ENCODE assay signal across 30 cellular contexts in genomic region chr3:199815-200214, GRCh38. TPM values are rescaled to one million over a fixed set of nuclear protein-coding genes. Genes with fewer than 3 reads are reported as not detected.
"Had no signal": no experiment of that assay in that cellular context is flagged by ENCODE, and none has a peak within 500 bp of the region (broad histone marks: within the 10 kb centered on the region; RNA-seq: fewer than 3 reads in every experiment).

No MANE protein-coding gene starts in this region.

- ATAC-seq: effector memory CD8-positive, alpha-beta T cell; esophagus mucosa; foreskin keratinocyte; gastrocnemius medialis; gastroesophageal sphincter; heart left ventricle; heart right ventricle had no signal

- H3K9me3 Mint-ChIP-seq: dendritic cell treated with granulocyte-macrophage colony-stimulating factor and Interleukin-4, amounts not matched to agents 40 ng/mL and 50 ng/mL, for 4 days; effector memory CD8-positive, alpha-beta T cell; endodermal cell had no signal

- H3K36me3 ChIP-seq: colonic mucosa, esophagus muscularis mucosa, esophagus squamous epithelium, gastrocnemius medialis, gastroesophageal sphincter, heart left ventricle, heart right ventricle had no signal

- H3K4me3 ChIP-seq: colonic mucosa, coronary artery, esophagus muscularis mucosa, esophagus squamous epithelium, gastrocnemius medialis, gastroesophageal sphincter, heart left ventricle, heart right ventricle had no signal

- DNase-seq: colonic mucosa; cortex of kidney; dermis blood vessel endothelial cell; effector CD4-positive, alpha-beta T cell; effector CD8-positive, alpha-beta T cell; effector memory CD4-positive, alpha-beta T cell; effector memory CD8-positive, alpha-beta T cell; endodermal cell; erythroblast; esophagus squamous epithelium; foreskin fibroblast; foreskin keratinocyte; gastrocnemius medialis; glutamatergic neuron; head of caudate nucleus; heart left ventricle; heart right ventricle had no signal

- H3K27ac Mint-ChIP-seq: dendritic cell treated with granulocyte-macrophage colony-stimulating factor and Interleukin-4, amounts not matched to agents 40 ng/mL and 50 ng/mL, for 4 days; effector memory CD8-positive, alpha-beta T cell; endodermal cell had no signal

- H3K9me3 ChIP-seq: colonic mucosa, esophagus muscularis mucosa, esophagus squamous epithelium, gastrocnemius medialis, gastroesophageal sphincter, heart left ventricle had no signal

- H3K4me1 ChIP-seq: colonic mucosa, foreskin keratinocyte had no signal

- H3K27ac ChIP-seq: colonic mucosa, coronary artery, epithelial cell of prostate, esophagus muscularis mucosa, esophagus squamous epithelium, foreskin keratinocyte, gastrocnemius medialis, gastroesophageal sphincter, heart left ventricle, heart right ventricle had no signal

- FAIRE-seq: colon, endometrium, endothelial cell of umbilical vein, frontal cortex had no signal

- H3K4me3 Mint-ChIP-seq: dendritic cell treated with granulocyte-macrophage colony-stimulating factor and Interleukin-4, amounts not matched to agents 40 ng/mL and 50 ng/mL, for 4 days; effector memory CD8-positive, alpha-beta T cell; endodermal cell had no signal

- H3K4me1 Mint-ChIP-seq: endodermal cell had no signal

RNA-seq across cellular contexts. Expression of gene CHL1, which starts 3.3 kb away (rescaled TPM):
- total RNA-seq: dermis microvascular lymphatic vessel endothelial cell, endothelial cell of umbilical vein, fibroblast of villous mesenchyme, foreskin keratinocyte, glomerular endothelial cell had no signal
- polyA plus RNA-seq: endothelial cell of umbilical vein, foreskin keratinocyte had no signal
